ENCODE assay signal across 8 cellular contexts in genomic region chr22:20506543-20507252, GRCh38. TPM values are rescaled to one million over a fixed set of nuclear protein-coding genes. Genes with fewer than 3 reads are reported as not detected.
A peak's percentile ranks its signal among the peaks of the same experiment; 100 is the strongest.
DNase-seq lines count a peak whose midpoint lies in the region; ATAC-seq and TF ChIP-seq lines count a peak whose summit lies in the region.

No MANE protein-coding gene starts in this region.

- CTCF ChIA-PET in activated B cell treated with CpG ODN at 0.5 μM for 24 hours (lab: Charles Lee), result interaction anchor here (1.7 kb wide), 1 partner anchor 88 kb away, joined by 6 read pairs; no protein-coding TSS in a partner anchor

- in situ Hi-C loops in HAP-1 (cut with MboI; ENCODE audit: low sequenced_read_pairs), result no loop called here

- peaks cover 46% of the 10 kb centered on the region for H3K4me1 Mint-ChIP-seq in activated B cell treated with CpG ODN at 0.5 μM for 24 hours
- peaks cover 18% of the 10 kb centered on the region for H3K4me1 Mint-ChIP-seq in glutamatergic neuron (ENCODE audit: low read depth, unreplicated experiment)

- intact Hi-C loops in activated B cell treated with CpG ODN at 0.5 μM for 24 hours (cut with micrococcal nuclease), result loop anchor here (1.0 to 5.0 kb wide), 3 partner anchors 10 to 389 kb away; partner anchors contain the start of genes RANBP1 and TRMT2A

- peak overlapping the region; percentile 96 for H3K4me3 Mint-ChIP-seq in activated B cell treated with CpG ODN at 0.5 μM for 24 hours
- H3K4me3 Mint-ChIP-seq in glutamatergic neuron (ENCODE audit: unreplicated experiment), result peak overlapping the region; percentile 93

- no peaks in the 10 kb centered on the region for H3K9me3 ChIP-seq in HAP-1

- no peak for ATAC-seq in activated B cell treated with CpG ODN at 0.5 μM for 24 hours (ENCODE audit: low read depth)
- ATAC-seq in HG03025 (IDR thresholded peaks at IDR 0.05; ENCODE audit: low FRiP score, unreplicated experiment), result no peak

- POLR2A ChIA-PET in activated B cell treated with CpG ODN at 0.5 μM for 24 hours (lab: Charles Lee), result interaction anchor here (0.9 to 1.5 kb wide), 6 partner anchors 11 to 390 kb away, joined by 3 to 12 read pairs (median 4); partner anchors contain the start of genes KLHL22 and TRMT2A

- no peak for DNase-seq in HAP-1 (ENCODE audit: low spot score in 2 of 2)
- DNase-seq in activated B cell treated with CpG ODN at 0.5 μM for 24 hours, result no peak
- DNase-seq in glutamatergic neuron, result no peak
- DNase-seq in NCI-H187 (lab: John Stamatoyannopoulos, UW), result no peak
- no peak for DNase-seq in NK-92 (lab: John Stamatoyannopoulos, UW; ENCODE audit: unreplicated experiment)
- no peak for DNase-seq in pons (ENCODE audit: low spot score)

- no peaks in the 10 kb centered on the region for H3K9me3 Mint-ChIP-seq in activated B cell treated with CpG ODN at 0.5 μM for 24 hours
- H3K9me3 Mint-ChIP-seq in glutamatergic neuron (ENCODE audit: unreplicated experiment), result peaks cover 4% of the 10 kb centered on the region

- H3K36me3 Mint-ChIP-seq in activated B cell treated with CpG ODN at 0.5 μM for 24 hours (ENCODE audit: low read depth) (peaks cover 7% of the 10 kb centered on the region), glutamatergic neuron (ENCODE audit: unreplicated experiment) (no peaks in the 10 kb centered on the region)

- H3K4me1 ChIP-seq in HAP-1, result peaks cover 27% of the 10 kb centered on the region

- H3K27me3 ChIP-seq in HAP-1 (ENCODE audit: low read depth), result no peaks in the 10 kb centered on the region

- H3K4me3 ChIP-seq in HAP-1 (peak overlapping the region; percentile 98), skin epidermis (peak overlapping the region in 5 of 7 experiments; percentile 63 to 93 (median 83))

- peak overlapping the region; percentile 94 for H3K27ac Mint-ChIP-seq in activated B cell treated with CpG ODN at 0.5 μM for 24 hours
- peak overlapping the region; percentile 96 for H3K27ac Mint-ChIP-seq in glutamatergic neuron (ENCODE audit: unreplicated experiment)

- H3K27me3 Mint-ChIP-seq in activated B cell treated with CpG ODN at 0.5 μM for 24 hours (no peaks in the 10 kb centered on the region), glutamatergic neuron (ENCODE audit: unreplicated experiment) (peaks cover 3% of the 10 kb centered on the region)

- TF ChIP-seq CTCF in activated B cell treated with CpG ODN at 0.5 μM for 24 hours (IDR thresholded peaks at IDR 0.05), result no peak
- TF ChIP-seq CTCF in glutamatergic neuron (IDR thresholded peaks at IDR 0.05; ENCODE audit: partially characterized antibody, unreplicated experiment), result no peak

- H3K27ac ChIP-seq in skin epidermis, result peak overlapping the region in 11 of 21 experiments; percentile 91 to 99 (median 98)

- H3K36me3 ChIP-seq in HAP-1 (replicated peaks), result peaks cover 6% of the 10 kb centered on the region

RNA-seq across cellular contexts. Expression of gene MED15, which starts 0.7 kb away (rescaled TPM):
- total RNA-seq in activated B cell treated with CpG ODN at 0.5 μM for 24 hours (112 and 127 TPM in 2 replicates), glutamatergic neuron (ENCODE audit: unreplicated experiment) (83.6 TPM)

RNA-seq across cellular contexts. Expression of gene KLHL22, which starts 11.1 kb away (rescaled TPM):
- 22.4 and 26.1 TPM in 2 replicates for total RNA-seq in activated B cell treated with CpG ODN at 0.5 μM for 24 hours
- 20.2 TPM for total RNA-seq in glutamatergic neuron (ENCODE audit: unreplicated experiment)
